In the genomic region with DNA sequence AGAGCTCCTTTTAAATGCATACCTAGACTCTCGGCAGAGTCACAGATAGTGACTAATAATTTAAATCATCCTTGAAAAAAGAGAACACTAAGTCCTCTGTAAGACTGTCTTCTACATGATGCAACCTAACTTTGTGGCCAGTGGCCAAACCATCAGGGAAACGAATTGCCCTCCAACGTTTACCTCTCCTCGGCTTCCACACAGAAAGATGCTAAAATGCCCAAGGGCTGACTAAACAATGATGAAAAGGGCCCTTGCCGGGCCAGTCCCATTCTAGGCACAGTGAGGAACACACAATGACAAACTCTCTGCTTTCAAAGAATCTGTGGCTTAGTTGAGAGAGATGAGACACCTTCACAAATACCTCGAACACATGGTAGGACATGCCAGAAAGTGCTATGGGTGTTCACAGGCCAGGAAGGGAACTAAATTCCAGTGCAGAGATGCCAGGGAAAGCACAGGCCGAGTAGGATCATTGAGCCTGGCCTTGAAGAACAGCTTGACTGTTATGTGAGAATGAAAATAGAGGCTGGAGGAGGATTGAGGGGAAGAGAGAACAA, we compare ENCODE assay signal across 9 cellular contexts. TPM values are rescaled to one million over a fixed set of nuclear protein-coding genes. Genes with fewer than 3 reads are reported as not detected.
DNase-seq lines count a peak whose midpoint lies in the region; ATAC-seq, FAIRE-seq and TF ChIP-seq lines count a peak whose summit lies in the region.
"Had no signal": no experiment of that assay in that cellular context is flagged by ENCODE, and none has a peak within 500 bp of the region (broad histone marks: within the 10 kb centered on the region; RNA-seq: fewer than 3 reads in every experiment).

No MANE protein-coding gene starts in this region.

- H3K27ac ChIP-seq in HepG2 (ENCODE audit: extremely low read length, insufficient read depth, low read length) (peak overlapping the region; percentile 43), right lobe of liver (no peak overlapping the region), hepatocyte (peak overlapping the region; percentile 81), aorta (ENCODE audit: low read depth in 1 of 2, low read length in 2 of 2) (no peak overlapping the region)

- TF ChIP-seq CTCF in HepG2 (CRISPR knock-in tag; IDR thresholded peaks at IDR 0.05) = no peak
- no peak for TF ChIP-seq CTCF in right lobe of liver (IDR thresholded peaks at IDR 0.05)
- TF ChIP-seq CTCF in astrocyte of the cerebellum (IDR thresholded peaks at IDR 0.05; ENCODE audit: low read depth, low read length, missing control alignments) = no peak
- no peak for TF ChIP-seq CTCF in hepatocyte (IDR thresholded peaks at IDR 0.05; ENCODE audit: poor library complexity)

- H3K36me3 ChIP-seq in HepG2 (replicated peaks in 1 of 2; ENCODE audit: control insufficient read depth in 1 of 2, insufficient read depth in 2 of 2, low read length in 2 of 2) = peaks cover 21 to 50% of the 10 kb centered on the region in 2 experiments; a peak in 4 of 5 replicates
- H3K36me3 ChIP-seq in right lobe of liver = peaks cover 0 to 24% (median 10%) of the 10 kb centered on the region in 4 donors
- H3K36me3 ChIP-seq in hepatocyte (replicated peaks; ENCODE audit: insufficient read depth, low read depth) = no peaks in the 10 kb centered on the region
- peaks cover 23 to 32% of the 10 kb centered on the region in 2 donors for H3K36me3 ChIP-seq in aorta (ENCODE audit: control insufficient read depth in 1 of 2, insufficient read depth in 2 of 2, low read length in 1 of 2)

- in situ Hi-C loops in HepG2 (cut with HindIII; ENCODE audit: extremely low pct_ligation_motif_present, low pct_unique_long_range_greater_than_20kb) (no loop called here), astrocyte of the cerebellum (cut with HindIII; ENCODE audit: low sequenced_read_pairs) (no loop called here)

- no peaks in the 10 kb centered on the region for H4K20me1 ChIP-seq in HepG2 (ENCODE audit: insufficient read depth, low read length)
- no peaks in the 10 kb centered on the region for H4K20me1 ChIP-seq in hepatocyte (ENCODE audit: insufficient read depth, poor library complexity, severe bottlenecking)

- H3K27me3 ChIP-seq in HepG2 (ENCODE audit: control insufficient read depth in 1 of 2, insufficient read depth in 2 of 2, low read length in 2 of 2) (no peaks in the 10 kb centered on the region), right lobe of liver (no peaks in the 10 kb centered on the region), hepatocyte (no peaks in the 10 kb centered on the region), aorta (ENCODE audit: control insufficient read depth in 1 of 2, insufficient read depth in 2 of 2, low read length in 1 of 2) (no peaks in the 10 kb centered on the region)

- no peaks in the 10 kb centered on the region for H3K9me2 ChIP-seq in hepatocyte (replicated peaks; ENCODE audit: insufficient read depth)

- no peak for FAIRE-seq in HepG2 (lab: Jason Lieb, UNC)

- TF ChIP-seq POLR2A in HepG2 (IDR thresholded peaks at IDR 0.05; ENCODE audit: insufficient read depth in 1 of 2, low read depth in 2 of 2, low read length in 2 of 2) (no peak), right lobe of liver (IDR thresholded peaks at IDR 0.05) (no peak)

- H3K4me1 ChIP-seq in HepG2 (ENCODE audit: insufficient read depth, low read length) (peaks cover 21% of the 10 kb centered on the region), right lobe of liver (no peaks in the 10 kb centered on the region), hepatocyte (ENCODE audit: insufficient read depth) (peaks cover 14% of the 10 kb centered on the region), aorta (ENCODE audit: control insufficient read depth in 1 of 2, insufficient read depth in 2 of 2, low read length in 2 of 2) (no peaks in the 10 kb centered on the region)

- POLR2A ChIA-PET in HepG2 (lab: Yijun Ruan, JAX) = no interaction called here

- 70% methylated on average over 7 of the region's 7 CpGs for WGBS in HepG2 (ENCODE audit: low lambda C conversion rate)
- WGBS in right lobe of liver (ENCODE audit: insufficient coverage, low coverage, low lambda C conversion rate, missing lambda C conversion rate) = 73% methylated on average over 5 of the region's 7 CpGs
- 56% methylated on average over 7 of the region's 7 CpGs for WGBS in hepatocyte (ENCODE audit: low lambda C conversion rate, missing lambda C conversion rate)
- 78 to 82% methylated on average over 7 of the region's 7 CpGs for WGBS in aorta, 2 donors

- no peaks in the 10 kb centered on the region for H3K79me2 ChIP-seq in HepG2 (ENCODE audit: insufficient read depth, low read length)
- H3K79me2 ChIP-seq in hepatocyte = no peaks in the 10 kb centered on the region

- intact Hi-C loops in HepG2 (cut with micrococcal nuclease; ENCODE audit: unreplicated experiment) (no loop called here), right lobe of liver (cut with DNase I) (no loop called here), aorta (cut with DNase I) (no loop called here)

- H2AFZ ChIP-seq in HepG2 (ENCODE audit: low read length) (no peak overlapping the region), hepatocyte (no peak overlapping the region)

- no peak for TF ChIP-seq RAD21 in HepG2 (CRISPR knock-in tag; IDR thresholded peaks at IDR 0.05)

- CTCF ChIA-PET in HepG2 (lab: Yijun Ruan, JAX; ENCODE audit: low intra/inter-chr PET ratio, low total read pairs) = no interaction called here

- TF ChIP-seq EP300 in HepG2 (IDR thresholded peaks at IDR 0.05; ENCODE audit: low read depth in 2 of 2, low read length in 2 of 2) (no peak), HepG2 (CRISPR knock-in tag; IDR thresholded peaks at IDR 0.05; ENCODE audit: borderline replicate concordance) (no peak)

- peak overlapping the region in 1 of 3 experiments; percentile 7; a peak in 1 of 6 replicates for H3K4me3 ChIP-seq in HepG2 (replicated peaks in 1 of 3; ENCODE audit: insufficient read depth in 1 of 3, low read depth in 2 of 3, low read length in 3 of 3)
- H3K4me3 ChIP-seq in right lobe of liver = no peak overlapping the region
- no peak overlapping the region for H3K4me3 ChIP-seq in astrocyte of the cerebellum (ENCODE audit: low read depth, low read length)
- no peak overlapping the region for H3K4me3 ChIP-seq in hepatocyte
- H3K4me3 ChIP-seq in aorta (ENCODE audit: low read length in 2 of 2) = no peak overlapping the region

- DNase-seq in HepG2 (ENCODE audit: low spot score) (peak; percentile 22), right lobe of liver (no peak), astrocyte of the cerebellum (ENCODE audit: low read depth) (peak; percentile 41), hepatocyte (ENCODE audit: low spot score) (no peak), aorta (no peak), left lobe of liver (ENCODE audit: low spot score) (no peak)
- DNase-seq: immature natural killer cell had no signal

- H3K9ac ChIP-seq in HepG2 (ENCODE audit: insufficient read depth, low read depth, low read length) = no peak overlapping the region

- BruUV-seq in HepG2 (replicated peaks; lab: Mats Ljungman, UMichigan) = no TSS peak

- H3K9me3 ChIP-seq in HepG2 (ENCODE audit: low read length) (no peaks in the 10 kb centered on the region), right lobe of liver (no peaks in the 10 kb centered on the region), hepatocyte (ENCODE audit: low read depth) (no peaks in the 10 kb centered on the region), aorta (ENCODE audit: control insufficient read depth, low read length) (no peaks in the 10 kb centered on the region)

- ATAC-seq in HepG2 (peak; percentile 26), right lobe of liver (no peak), HG03439 (IDR thresholded peaks at IDR 0.05; ENCODE audit: unreplicated experiment) (no peak), aorta (ENCODE audit: low FRiP score) (no peak), GM18517 (IDR thresholded peaks at IDR 0.05; ENCODE audit: unreplicated experiment) (no peak), left lobe of liver (no peak)

- H3K4me2 ChIP-seq in HepG2 (ENCODE audit: low read depth, low read length) = peak overlapping the region; percentile 36
- H3K4me2 ChIP-seq in hepatocyte = peak overlapping the region; percentile 52

RNA-seq across cellular contexts. Expression of gene PITPNM3, which starts 35.3 kb away (rescaled TPM):
- total RNA-seq in HepG2 (2016; rRNA removed; fragmentation: Illumina TruSeq; extraction: Trizol) (0.13 and 0.28 TPM in 2 replicates), right lobe of liver (1 to 10 TPM in 5 of 6 experiments, under 1 TPM in 1; 0.91 to 3.8 (median 1.2) TPM), hepatocyte (1.5 and 1.6 TPM in 2 replicates), aorta (1 to 10 TPM; 1.8 to 3.6 TPM), left lobe of liver (1.8 TPM)
- total RNA-seq in HepG2 (2016; cell fraction: cytosol; rRNA removed; fragmentation: Illumina TruSeq; extraction: Trizol; ENCODE audit: low read depth) = not detected in 2 replicates
- total RNA-seq in HepG2 (2016; cell fraction: insoluble cytoplasmic fraction; rRNA removed; fragmentation: Illumina TruSeq; extraction: Trizol) = 0.04 and 0.32 TPM in 2 replicates
- 0.03 and 0.06 TPM in 2 replicates for total RNA-seq in HepG2 (2016; cell fraction: membrane; rRNA removed; fragmentation: Illumina TruSeq; extraction: Trizol)
- total RNA-seq in HepG2 (2016; cell fraction: nucleus; rRNA removed; fragmentation: Illumina TruSeq; extraction: Trizol) = 0.16 and 0.68 TPM in 2 replicates
- polyA plus RNA-seq in HepG2 (2011; rRNA removed) (0.29 and 0.33 TPM in 2 replicates), hepatocyte (2.0 and 2.1 TPM in 2 replicates), aorta (under 1 TPM; 0.38 to 0.67 TPM)
- 0.13 and 0.15 TPM in 2 replicates for polyA plus RNA-seq in HepG2 (2011; cell fraction: cytosol; rRNA removed)
- polyA plus RNA-seq in HepG2 (2011; cell fraction: nucleus; rRNA removed) = 1.6 and 1.9 TPM in 2 replicates
- 0.23 and 0.30 TPM in 2 replicates for polyA plus RNA-seq in HepG2 (2012)
- polyA plus RNA-seq in HepG2 (2016; cell fraction: cytosol; fragmentation: Illumina TruSeq; extraction: Trizol; ENCODE audit: low read depth) = not detected in 2 replicates
- 0.07 and 0.20 TPM in 2 replicates for polyA plus RNA-seq in HepG2 (2016; cell fraction: insoluble cytoplasmic fraction; fragmentation: Illumina TruSeq; extraction: Trizol; ENCODE audit: low read depth)
- 0.05 TPM in 1 of 2 replicates, not detected in the other for polyA plus RNA-seq in HepG2 (2016; cell fraction: membrane; fragmentation: Illumina TruSeq; extraction: Trizol; ENCODE audit: low read depth)
- 1.0 and 1.3 TPM in 2 replicates for polyA plus RNA-seq in HepG2 (2016; cell fraction: nucleus; fragmentation: Illumina TruSeq; extraction: Trizol; ENCODE audit: insufficient read depth, low read depth)
- 0.44 and 30.1 TPM in 2 replicates for polyA minus RNA-seq in HepG2 (2011; rRNA and poly(A)+ RNA removed; ENCODE audit: low replicate concordance)
- 0.30 and 0.44 TPM in 2 replicates for polyA minus RNA-seq in HepG2 (2011; cell fraction: cytosol; rRNA and poly(A)+ RNA removed)
- 0.50 and 0.52 TPM in 2 replicates for polyA minus RNA-seq in HepG2 (2011; cell fraction: nucleus; rRNA and poly(A)+ RNA removed)

RNA-seq across cellular contexts. Expression of gene KIAA0753, which starts 48.8 kb away (rescaled TPM):
- total RNA-seq in HepG2 (2016; rRNA removed; fragmentation: Illumina TruSeq; extraction: Trizol) = 9.1 and 10.7 TPM in 2 replicates
- total RNA-seq in HepG2 (2016; cell fraction: cytosol; rRNA removed; fragmentation: Illumina TruSeq; extraction: Trizol; ENCODE audit: low read depth) = 10.1 and 10.8 TPM in 2 replicates
- 8.7 and 9.2 TPM in 2 replicates for total RNA-seq in HepG2 (2016; cell fraction: insoluble cytoplasmic fraction; rRNA removed; fragmentation: Illumina TruSeq; extraction: Trizol)
- 8.4 and 8.8 TPM in 2 replicates for total RNA-seq in HepG2 (2016; cell fraction: membrane; rRNA removed; fragmentation: Illumina TruSeq; extraction: Trizol)
- 13.9 and 14.9 TPM in 2 replicates for total RNA-seq in HepG2 (2016; cell fraction: nucleus; rRNA removed; fragmentation: Illumina TruSeq; extraction: Trizol)
- polyA plus RNA-seq in HepG2 (2011; rRNA removed) = 4.6 and 5.2 TPM in 2 replicates
- 1.5 and 2.1 TPM in 2 replicates for polyA plus RNA-seq in HepG2 (2011; cell fraction: cytosol; rRNA removed)
- polyA plus RNA-seq in HepG2 (2011; cell fraction: nucleus; rRNA removed) = 9.1 and 10.2 TPM in 2 replicates
- polyA plus RNA-seq in HepG2 (2012) = 3.9 and 4.2 TPM in 2 replicates
- polyA plus RNA-seq in HepG2 (2016; cell fraction: cytosol; fragmentation: Illumina TruSeq; extraction: Trizol; ENCODE audit: low read depth) = 0.69 and 0.77 TPM in 2 replicates
- 8.6 and 8.9 TPM in 2 replicates for polyA plus RNA-seq in HepG2 (2016; cell fraction: insoluble cytoplasmic fraction; fragmentation: Illumina TruSeq; extraction: Trizol; ENCODE audit: low read depth)
- 2.1 and 3.3 TPM in 2 replicates for polyA plus RNA-seq in HepG2 (2016; cell fraction: membrane; fragmentation: Illumina TruSeq; extraction: Trizol; ENCODE audit: low read depth)
- 16.8 and 22.4 TPM in 2 replicates for polyA plus RNA-seq in HepG2 (2016; cell fraction: nucleus; fragmentation: Illumina TruSeq; extraction: Trizol; ENCODE audit: insufficient read depth, low read depth)
- 2.2 and 12.2 TPM in 2 replicates for polyA minus RNA-seq in HepG2 (2011; rRNA and poly(A)+ RNA removed; ENCODE audit: low replicate concordance)
- polyA minus RNA-seq in HepG2 (2011; cell fraction: cytosol; rRNA and poly(A)+ RNA removed) = 2.5 and 3.3 TPM in 2 replicates
- 21.6 and 23.2 TPM in 2 replicates for polyA minus RNA-seq in HepG2 (2011; cell fraction: nucleus; rRNA and poly(A)+ RNA removed)
- total RNA-seq in right lobe of liver = 1 to 10 TPM; 3.7 to 6.5 (median 4.9) TPM
- total RNA-seq in hepatocyte = 10.9 and 12.0 TPM in 2 replicates
- polyA plus RNA-seq in hepatocyte = 4.0 and 6.0 TPM in 2 replicates
- total RNA-seq in aorta = 10 to 100 TPM; 10.9 to 20.2 TPM
- 1 to 10 TPM; 2.5 to 9.7 TPM for polyA plus RNA-seq in aorta
- 3.1 TPM for total RNA-seq in left lobe of liver

RNA-seq across cellular contexts. Expression of gene TXNDC17, which starts 49.2 kb away (rescaled TPM):
- total RNA-seq in HepG2 (2016; rRNA removed; fragmentation: Illumina TruSeq; extraction: Trizol) (266 and 359 TPM in 2 replicates), right lobe of liver (100 to 1,000 TPM in 2 of 6 experiments, 10 to 100 TPM in 4; 50.4 to 204 (median 72.1) TPM), hepatocyte (61.0 and 106 TPM in 2 replicates), aorta (10 to 100 TPM; 28.0 to 41.4 TPM), left lobe of liver (59.2 TPM)
- total RNA-seq in HepG2 (2016; cell fraction: cytosol; rRNA removed; fragmentation: Illumina TruSeq; extraction: Trizol; ENCODE audit: low read depth) = 93.1 and 113 TPM in 2 replicates
- 255 and 373 TPM in 2 replicates for total RNA-seq in HepG2 (2016; cell fraction: insoluble cytoplasmic fraction; rRNA removed; fragmentation: Illumina TruSeq; extraction: Trizol)
- 138 and 151 TPM in 2 replicates for total RNA-seq in HepG2 (2016; cell fraction: membrane; rRNA removed; fragmentation: Illumina TruSeq; extraction: Trizol)
- total RNA-seq in HepG2 (2016; cell fraction: nucleus; rRNA removed; fragmentation: Illumina TruSeq; extraction: Trizol) = 76.2 and 83.8 TPM in 2 replicates
- polyA plus RNA-seq in HepG2 (2011; rRNA removed) (147 and 188 TPM in 2 replicates), hepatocyte (366 and 406 TPM in 2 replicates), aorta (100 to 1,000 TPM in 1 of 2 donors, 10 to 100 TPM in 1; 97.0 to 149 TPM)
- 236 and 276 TPM in 2 replicates for polyA plus RNA-seq in HepG2 (2011; cell fraction: cytosol; rRNA removed)
- 40.2 and 44.6 TPM in 2 replicates for polyA plus RNA-seq in HepG2 (2011; cell fraction: nucleus; rRNA removed)
- 97.0 and 122 TPM in 2 replicates for polyA plus RNA-seq in HepG2 (2012)
- 101 and 125 TPM in 2 replicates for polyA plus RNA-seq in HepG2 (2016; cell fraction: cytosol; fragmentation: Illumina TruSeq; extraction: Trizol; ENCODE audit: low read depth)
- polyA plus RNA-seq in HepG2 (2016; cell fraction: insoluble cytoplasmic fraction; fragmentation: Illumina TruSeq; extraction: Trizol; ENCODE audit: low read depth) = 322 and 359 TPM in 2 replicates
- 105 and 119 TPM in 2 replicates for polyA plus RNA-seq in HepG2 (2016; cell fraction: membrane; fragmentation: Illumina TruSeq; extraction: Trizol; ENCODE audit: low read depth)
- 146 and 155 TPM in 2 replicates for polyA plus RNA-seq in HepG2 (2016; cell fraction: nucleus; fragmentation: Illumina TruSeq; extraction: Trizol; ENCODE audit: insufficient read depth, low read depth)
- 30.3 and 88.3 TPM in 2 replicates for polyA minus RNA-seq in HepG2 (2011; rRNA and poly(A)+ RNA removed; ENCODE audit: low replicate concordance)
- polyA minus RNA-seq in HepG2 (2011; cell fraction: cytosol; rRNA and poly(A)+ RNA removed) = 40.0 and 52.4 TPM in 2 replicates
- polyA minus RNA-seq in HepG2 (2011; cell fraction: nucleus; rRNA and poly(A)+ RNA removed) = 10.8 and 14.4 TPM in 2 replicates

RNA-seq across cellular contexts. Expression of gene MED31, which starts 59.7 kb away (rescaled TPM):
- total RNA-seq in HepG2 (2016; rRNA removed; fragmentation: Illumina TruSeq; extraction: Trizol) (20.9 and 25.0 TPM in 2 replicates), right lobe of liver (10 to 100 TPM in 2 of 6 experiments, 1 to 10 TPM in 4; 3.5 to 10.7 (median 7.4) TPM), hepatocyte (13.8 and 14.5 TPM in 2 replicates), aorta (10 to 100 TPM in 1 of 2 donors, 1 to 10 TPM in 1; 8.4 to 14.1 TPM), left lobe of liver (6.5 TPM)
- total RNA-seq in HepG2 (2016; cell fraction: cytosol; rRNA removed; fragmentation: Illumina TruSeq; extraction: Trizol; ENCODE audit: low read depth) = 15.0 and 15.3 TPM in 2 replicates
- 21.7 and 30.3 TPM in 2 replicates for total RNA-seq in HepG2 (2016; cell fraction: insoluble cytoplasmic fraction; rRNA removed; fragmentation: Illumina TruSeq; extraction: Trizol)
- total RNA-seq in HepG2 (2016; cell fraction: membrane; rRNA removed; fragmentation: Illumina TruSeq; extraction: Trizol) = 13.3 and 13.7 TPM in 2 replicates
- 13.4 and 18.3 TPM in 2 replicates for total RNA-seq in HepG2 (2016; cell fraction: nucleus; rRNA removed; fragmentation: Illumina TruSeq; extraction: Trizol)
- polyA plus RNA-seq in HepG2 (2011; rRNA removed) (14.2 and 19.0 TPM in 2 replicates), hepatocyte (43.0 and 44.2 TPM in 2 replicates), aorta (10 to 100 TPM in 1 of 2 donors, 1 to 10 TPM in 1; 9.9 to 15.2 TPM)
- 5.0 and 8.9 TPM in 2 replicates for polyA plus RNA-seq in HepG2 (2011; cell fraction: cytosol; rRNA removed)
- polyA plus RNA-seq in HepG2 (2011; cell fraction: nucleus; rRNA removed) = 4.0 and 7.0 TPM in 2 replicates
- polyA plus RNA-seq in HepG2 (2012) = 12.4 and 13.1 TPM in 2 replicates
- 7.9 and 10.0 TPM in 2 replicates for polyA plus RNA-seq in HepG2 (2016; cell fraction: cytosol; fragmentation: Illumina TruSeq; extraction: Trizol; ENCODE audit: low read depth)
- polyA plus RNA-seq in HepG2 (2016; cell fraction: insoluble cytoplasmic fraction; fragmentation: Illumina TruSeq; extraction: Trizol; ENCODE audit: low read depth) = 27.3 and 32.8 TPM in 2 replicates
- polyA plus RNA-seq in HepG2 (2016; cell fraction: membrane; fragmentation: Illumina TruSeq; extraction: Trizol; ENCODE audit: low read depth) = 9.6 and 13.7 TPM in 2 replicates
- 20.1 and 21.9 TPM in 2 replicates for polyA plus RNA-seq in HepG2 (2016; cell fraction: nucleus; fragmentation: Illumina TruSeq; extraction: Trizol; ENCODE audit: insufficient read depth, low read depth)
- polyA minus RNA-seq in HepG2 (2011; rRNA and poly(A)+ RNA removed; ENCODE audit: low replicate concordance) = 1.9 and 7.5 TPM in 2 replicates
- polyA minus RNA-seq in HepG2 (2011; cell fraction: cytosol; rRNA and poly(A)+ RNA removed) = 2.8 and 3.5 TPM in 2 replicates
- polyA minus RNA-seq in HepG2 (2011; cell fraction: nucleus; rRNA and poly(A)+ RNA removed) = 21.2 and 22.8 TPM in 2 replicates

RNA-seq across cellular contexts. Expression of gene C17orf100, which starts 59.9 kb away (rescaled TPM):
- total RNA-seq in HepG2 (2016; rRNA removed; fragmentation: Illumina TruSeq; extraction: Trizol) = 3.6 and 4.1 TPM in 2 replicates
- 2.2 and 2.4 TPM in 2 replicates for total RNA-seq in HepG2 (2016; cell fraction: cytosol; rRNA removed; fragmentation: Illumina TruSeq; extraction: Trizol; ENCODE audit: low read depth)
- 3.2 and 4.7 TPM in 2 replicates for total RNA-seq in HepG2 (2016; cell fraction: insoluble cytoplasmic fraction; rRNA removed; fragmentation: Illumina TruSeq; extraction: Trizol)
- 6.2 and 6.9 TPM in 2 replicates for total RNA-seq in HepG2 (2016; cell fraction: membrane; rRNA removed; fragmentation: Illumina TruSeq; extraction: Trizol)
- total RNA-seq in HepG2 (2016; cell fraction: nucleus; rRNA removed; fragmentation: Illumina TruSeq; extraction: Trizol) = 3.8 and 4.0 TPM in 2 replicates
- 8.7 and 10.1 TPM in 2 replicates for polyA plus RNA-seq in HepG2 (2011; rRNA removed)
- polyA plus RNA-seq in HepG2 (2011; cell fraction: cytosol; rRNA removed) = 10.2 and 10.7 TPM in 2 replicates
- 9.3 and 9.9 TPM in 2 replicates for polyA plus RNA-seq in HepG2 (2011; cell fraction: nucleus; rRNA removed)
- 12.3 and 32.8 TPM in 2 replicates for polyA plus RNA-seq in HepG2 (2012)
- 7.2 and 9.4 TPM in 2 replicates for polyA plus RNA-seq in HepG2 (2016; cell fraction: cytosol; fragmentation: Illumina TruSeq; extraction: Trizol; ENCODE audit: low read depth)
- 13.1 and 13.3 TPM in 2 replicates for polyA plus RNA-seq in HepG2 (2016; cell fraction: insoluble cytoplasmic fraction; fragmentation: Illumina TruSeq; extraction: Trizol; ENCODE audit: low read depth)
- polyA plus RNA-seq in HepG2 (2016; cell fraction: membrane; fragmentation: Illumina TruSeq; extraction: Trizol; ENCODE audit: low read depth) = 15.0 and 15.5 TPM in 2 replicates
- polyA plus RNA-seq in HepG2 (2016; cell fraction: nucleus; fragmentation: Illumina TruSeq; extraction: Trizol; ENCODE audit: insufficient read depth, low read depth) = 9.5 and 9.7 TPM in 2 replicates
- polyA minus RNA-seq in HepG2 (2011; rRNA and poly(A)+ RNA removed; ENCODE audit: low replicate concordance) = 1.0 and 10.4 TPM in 2 replicates
- 6.8 and 7.9 TPM in 2 replicates for polyA minus RNA-seq in HepG2 (2011; cell fraction: cytosol; rRNA and poly(A)+ RNA removed)
- polyA minus RNA-seq in HepG2 (2011; cell fraction: nucleus; rRNA and poly(A)+ RNA removed) = 11.7 and 13.4 TPM in 2 replicates
- total RNA-seq in right lobe of liver = 1 to 10 TPM; 1.2 to 4.0 (median 1.9) TPM
- 4.5 and 6.1 TPM in 2 replicates for total RNA-seq in hepatocyte
- polyA plus RNA-seq in hepatocyte = 5.5 and 6.7 TPM in 2 replicates
- total RNA-seq in aorta = 1 to 10 TPM; 1.2 to 1.5 TPM
- 1 to 10 TPM; 1.0 to 1.5 TPM for polyA plus RNA-seq in aorta
- 1.9 TPM for total RNA-seq in left lobe of liver

Comparison
In these comparisons a context has a peak if more than half of its experiments do, and no peak if none do; other contexts are left out.
1. DNase-seq: peak in HepG2 (single experiment) and astrocyte of the cerebellum (single experiment); none in right lobe of liver (0 of 3), hepatocyte (single experiment), aorta (0 of 2) and left lobe of liver (single experiment).
2. H3K27ac ChIP-seq: peak in HepG2 (single experiment) and hepatocyte (single experiment); none in right lobe of liver (0 of 3) and aorta (0 of 2).